13 cellular contexts compared by ENCODE assay signal in the genomic region with DNA sequence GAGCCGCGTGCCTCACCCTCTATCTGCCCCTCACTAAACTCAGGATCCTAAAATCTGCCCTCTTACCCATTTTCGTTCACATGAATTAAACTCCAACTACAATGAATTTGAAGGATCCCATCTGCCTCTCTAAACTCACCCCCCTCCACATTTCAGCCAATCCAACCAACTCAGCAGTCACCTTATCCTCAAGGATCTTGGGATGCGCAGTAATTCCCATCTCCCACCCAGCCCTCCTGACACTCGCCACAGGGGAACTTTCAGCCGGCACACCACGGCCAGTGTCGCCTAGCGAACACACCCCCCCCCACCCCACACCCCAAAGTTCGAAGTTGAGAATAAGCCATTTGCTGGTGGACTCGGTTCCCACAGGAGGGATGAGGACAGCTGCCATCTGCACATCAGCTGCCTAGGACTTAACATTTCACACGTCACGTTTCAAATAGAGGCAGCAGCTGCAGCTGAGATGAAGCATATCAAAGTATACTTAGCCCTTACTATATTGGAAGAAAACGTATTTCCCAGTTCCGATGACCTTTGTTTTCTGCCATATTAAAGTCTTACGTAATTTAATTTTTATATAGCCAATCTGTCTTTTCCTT. TPM values are rescaled to one million over a fixed set of nuclear protein-coding genes. Genes with fewer than 3 reads are reported as not detected.
DNase-seq lines count a peak whose midpoint lies in the region; ATAC-seq and TF ChIP-seq lines count a peak whose summit lies in the region.
"Had no signal": no experiment of that assay in that cellular context is flagged by ENCODE, and none has a peak within 500 bp of the region (broad histone marks: within the 10 kb centered on the region; RNA-seq: fewer than 3 reads in every experiment).

No MANE protein-coding gene starts in this region.

- H3K36me3 ChIP-seq in BLaER1 treated with 17β-estradiol and CSF1 and Interleukin-3, amounts not matched to agents 10 nM and 100 nM = peaks cover 11 to 36% (median 15%) of the 10 kb centered on the region in 11 experiments; a peak in 16 of 22 replicates
- H3K36me3 ChIP-seq in MM.1S (replicated peaks; ENCODE audit: insufficient read depth, low read length) = peaks cover 3% of the 10 kb centered on the region; the same call in 1 of the 2 replicates
- H3K36me3 ChIP-seq in naive thymus-derived CD4-positive, alpha-beta T cell (ENCODE audit: control insufficient read depth in 2 of 3, insufficient read depth in 3 of 3, low read length in 3 of 3) = no peaks in the 10 kb centered on the region
- peaks cover 25 to 40% of the 10 kb centered on the region in 2 experiments for H3K36me3 ChIP-seq in SK-N-SH (replicated peaks in 1 of 2; ENCODE audit: control insufficient read depth in 1 of 2, insufficient read depth in 2 of 2, low read length in 1 of 2)

- H3K4me1 ChIP-seq in BLaER1 treated with 17β-estradiol and CSF1 and Interleukin-3, amounts not matched to agents 10 nM and 100 nM = peaks cover 93 to 100% (median 100%) of the 10 kb centered on the region in 10 experiments
- H3K4me1 ChIP-seq in MM.1S (ENCODE audit: low read length) (peaks cover 50% of the 10 kb centered on the region), SK-N-SH (ENCODE audit: control insufficient read depth in 1 of 2, insufficient read depth in 2 of 2, low read depth in 1 of 2, low read length in 1 of 2) (peaks cover 22 to 46% of the 10 kb centered on the region in 2 experiments; a peak in 3 of 4 replicates)
- peaks cover 0 to 27% of the 10 kb centered on the region in 2 donors for H3K4me1 ChIP-seq in naive thymus-derived CD4-positive, alpha-beta T cell (ENCODE audit: control insufficient read depth in 2 of 2, insufficient read depth in 2 of 2, low read length in 2 of 2)

- no peak overlapping the region for H3K4me3 ChIP-seq in BLaER1 treated with 17β-estradiol and CSF1 and Interleukin-3, amounts not matched to agents 10 nM and 100 nM
- H3K4me3 ChIP-seq in MM.1S (ENCODE audit: low read length) (no peak overlapping the region), SK-N-SH (ENCODE audit: low read depth in 2 of 2, low read length in 1 of 2) (no peak overlapping the region)
- no peak overlapping the region for H3K4me3 ChIP-seq in naive thymus-derived CD4-positive, alpha-beta T cell (ENCODE audit: low read length)
- H3K4me3 ChIP-seq: tibial artery had no signal

- no peaks in the 10 kb centered on the region for H3K27me3 ChIP-seq in BLaER1 treated with 17β-estradiol and CSF1 and Interleukin-3, amounts not matched to agents 10 nM and 100 nM
- H3K27me3 ChIP-seq in MM.1S (replicated peaks; ENCODE audit: insufficient read depth, low read length) (no peaks in the 10 kb centered on the region), SK-N-SH (ENCODE audit: insufficient read depth) (no peaks in the 10 kb centered on the region)
- no peaks in the 10 kb centered on the region for H3K27me3 ChIP-seq in naive thymus-derived CD4-positive, alpha-beta T cell (ENCODE audit: control insufficient read depth in 2 of 2, insufficient read depth in 2 of 2, low read length in 2 of 2)
- H3K27me3 ChIP-seq: tibial artery had no signal

- POLR2A ChIA-PET in WTC11 (lab: Charles Lee) (no interaction called here), SK-N-SH (lab: Yijun Ruan, JAX) (no interaction called here)
- POLR2A ChIA-PET in naive thymus-derived CD4-positive, alpha-beta T cell (lab: Charles Lee) = interaction anchor here (0.5 to 1.3 kb wide), 4 partner anchors 9 to 1316 kb away, joined by 3 to 6 read pairs (median 3); partner anchors contain the start of gene SELPLG

- no peak for TF ChIP-seq CTCF in MM.1S (IDR thresholded peaks at IDR 0.05; ENCODE audit: low read length)
- TF ChIP-seq CTCF in WTC11 (IDR thresholded peaks at IDR 0.05) = no peak
- TF ChIP-seq CTCF in SK-N-SH (IDR thresholded peaks at IDR 0.05) = no peak

- H3K27ac ChIP-seq in BLaER1 treated with 17β-estradiol and CSF1 and Interleukin-3, amounts not matched to agents 10 nM and 100 nM = peak overlapping the region; percentile 49 to 73 (median 61); a peak in 20 of 22 replicates
- H3K27ac ChIP-seq in MM.1S (ENCODE audit: low read length) = peak overlapping the region; percentile 76; the same call in 1 of the 2 replicates
- no peak overlapping the region for H3K27ac ChIP-seq in naive thymus-derived CD4-positive, alpha-beta T cell (ENCODE audit: low read depth, low read length)
- H3K27ac ChIP-seq in SK-N-SH (ENCODE audit: low read depth in 2 of 2, low read length in 1 of 2) = peak overlapping the region in 1 of 2 experiments; percentile 24; a peak in 1 of 4 replicates
- H3K27ac ChIP-seq: tibial artery had no signal

- H3K9me3 Mint-ChIP-seq in WTC11 = no peaks in the 10 kb centered on the region
- no peaks in the 10 kb centered on the region for H3K9me3 Mint-ChIP-seq in naive thymus-derived CD4-positive, alpha-beta T cell
- no peaks in the 10 kb centered on the region for H3K9me3 Mint-ChIP-seq in stimulated activated effector memory CD8-positive, alpha-beta T cell treated with anti-CD3 and anti-CD28 coated beads, Interleukin-12 subunit alpha, Interleukin-12 subunit beta, amount 100 ng/mL, for 72 hours
- H3K9me3 Mint-ChIP-seq: activated CD4-positive, alpha-beta T cell treated with anti-CD3 and anti-CD28 coated beads, Interleukin-2, amount 10 ng/mL, durations not matched to agents 24 days and 14 days had no signal

- H2AFZ ChIP-seq in MM.1S (ENCODE audit: low read length) (no peak overlapping the region), SK-N-SH (ENCODE audit: low read depth) (no peak overlapping the region)

- peaks cover 21% of the 10 kb centered on the region for H3K36me3 Mint-ChIP-seq in WTC11
- peaks cover 0 to 13% (median 0%) of the 10 kb centered on the region in 5 donors for H3K36me3 Mint-ChIP-seq in naive thymus-derived CD4-positive, alpha-beta T cell
- H3K36me3 Mint-ChIP-seq in stimulated activated effector memory CD8-positive, alpha-beta T cell treated with anti-CD3 and anti-CD28 coated beads, Interleukin-12 subunit alpha, Interleukin-12 subunit beta, amount 100 ng/mL, for 72 hours = peaks cover 25% of the 10 kb centered on the region

- no peak for TF ChIP-seq EP300 in SK-N-SH (IDR thresholded peaks at IDR 0.05; ENCODE audit: borderline replicate concordance in 1 of 2, low read depth in 1 of 2, low read length in 1 of 2)

- CTCF ChIA-PET in WTC11 (lab: Charles Lee) (interaction anchor here (0.9 kb wide), 1 partner anchor 49 kb away, joined by 3 read pairs; no protein-coding TSS in a partner anchor), SK-N-SH (lab: Yijun Ruan, JAX) (interaction anchor here (1.1 to 1.6 kb wide), 3 partner anchors 10 to 161 kb away, joined by 3 to 6 read pairs (median 4); no protein-coding TSS in a partner anchor)
- CTCF ChIA-PET in naive thymus-derived CD4-positive, alpha-beta T cell (lab: Charles Lee) = interaction anchor here (0.6 kb wide), 1 partner anchor 1346 kb away, joined by 3 read pairs; no protein-coding TSS in a partner anchor

- ATAC-seq in WTC11 = no peak
- no peak for ATAC-seq in naive thymus-derived CD4-positive, alpha-beta T cell
- no peak for ATAC-seq in stimulated activated effector memory CD8-positive, alpha-beta T cell treated with anti-CD3 and anti-CD28 coated beads, Interleukin-12 subunit alpha, Interleukin-12 subunit beta, amount 100 ng/mL, for 72 hours

- no peaks in the 10 kb centered on the region for H3K27me3 Mint-ChIP-seq in WTC11 (ENCODE audit: low read depth)
- no peaks in the 10 kb centered on the region for H3K27me3 Mint-ChIP-seq in naive thymus-derived CD4-positive, alpha-beta T cell
- H3K27me3 Mint-ChIP-seq: activated CD4-positive, alpha-beta T cell treated with anti-CD3 and anti-CD28 coated beads, Interleukin-2, amount 10 ng/mL, durations not matched to agents 24 days and 14 days had no signal

- peaks cover 35% of the 10 kb centered on the region for H3K4me1 Mint-ChIP-seq in WTC11
- H3K4me1 Mint-ChIP-seq in naive thymus-derived CD4-positive, alpha-beta T cell = peaks cover 28 to 56% (median 41%) of the 10 kb centered on the region in 7 donors
- H3K4me1 Mint-ChIP-seq in stimulated activated effector memory CD8-positive, alpha-beta T cell treated with anti-CD3 and anti-CD28 coated beads, Interleukin-12 subunit alpha, Interleukin-12 subunit beta, amount 100 ng/mL, for 72 hours = peaks cover 25% of the 10 kb centered on the region

- intact Hi-C loops in naive thymus-derived CD4-positive, alpha-beta T cell (cut with micrococcal nuclease) = no loop called here

- no peak overlapping the region for H3K4me3 Mint-ChIP-seq in WTC11
- no peak overlapping the region for H3K4me3 Mint-ChIP-seq in naive thymus-derived CD4-positive, alpha-beta T cell
- H3K4me3 Mint-ChIP-seq in stimulated activated effector memory CD8-positive, alpha-beta T cell treated with anti-CD3 and anti-CD28 coated beads, Interleukin-12 subunit alpha, Interleukin-12 subunit beta, amount 100 ng/mL, for 72 hours = no peak overlapping the region
- H3K4me3 Mint-ChIP-seq: activated CD4-positive, alpha-beta T cell treated with anti-CD3 and anti-CD28 coated beads, Interleukin-2, amount 10 ng/mL, durations not matched to agents 24 days and 14 days had no signal

- WGBS in SK-N-SH (ENCODE audit: low lambda C conversion rate) = 97% methylated on average over 16 of the region's 16 CpGs

- no peaks in the 10 kb centered on the region for H3K9me3 ChIP-seq in BLaER1 treated with 17β-estradiol and CSF1 and Interleukin-3, amounts not matched to agents 10 nM and 100 nM (replicated peaks in 1 of 11)
- H3K9me3 ChIP-seq in MM.1S (replicated peaks; ENCODE audit: insufficient read depth, low read length) (no peaks in the 10 kb centered on the region), SK-N-SH (no peaks in the 10 kb centered on the region)
- no peaks in the 10 kb centered on the region for H3K9me3 ChIP-seq in naive thymus-derived CD4-positive, alpha-beta T cell (ENCODE audit: control insufficient read depth in 2 of 3, low read length in 3 of 3)
- H3K9me3 ChIP-seq: tibial artery had no signal

- H4K20me1 ChIP-seq in BLaER1 treated with 17β-estradiol and CSF1 and Interleukin-3, amounts not matched to agents 10 nM and 100 nM = 0 out of 22 replicates have a peak, but pooled peaks cover 0 to 11% (median 0%) of the 10 kb centered on the region in 11 experiments
- H4K20me1 ChIP-seq in MM.1S (ENCODE audit: insufficient read depth, low read length) (no peaks in the 10 kb centered on the region), SK-N-SH (ENCODE audit: insufficient read depth) (no peaks in the 10 kb centered on the region)

- H3K9ac ChIP-seq in BLaER1 treated with 17β-estradiol and CSF1 and Interleukin-3, amounts not matched to agents 10 nM and 100 nM = peak overlapping the region; percentile 2 to 63 (median 40); a peak in 18 of 22 replicates
- no peak overlapping the region for H3K9ac ChIP-seq in MM.1S (ENCODE audit: low read length)
- no peak overlapping the region for H3K9ac ChIP-seq in SK-N-SH

- H3K79me2 ChIP-seq in MM.1S (ENCODE audit: low read length) = peaks cover 68% of the 10 kb centered on the region
- H3K79me2 ChIP-seq in SK-N-SH (ENCODE audit: insufficient read depth) = peaks cover 24% of the 10 kb centered on the region; the same call in 1 of the 2 replicates

- H3K27ac Mint-ChIP-seq in WTC11 = peak overlapping the region; percentile 36; the same call in 1 of the 2 replicates
- peak overlapping the region in 5 of 9 donors; percentile 19 to 56 (median 32) for H3K27ac Mint-ChIP-seq in naive thymus-derived CD4-positive, alpha-beta T cell
- H3K27ac Mint-ChIP-seq in stimulated activated effector memory CD8-positive, alpha-beta T cell treated with anti-CD3 and anti-CD28 coated beads, Interleukin-12 subunit alpha, Interleukin-12 subunit beta, amount 100 ng/mL, for 72 hours = no peak overlapping the region
- H3K27ac Mint-ChIP-seq: activated CD4-positive, alpha-beta T cell treated with anti-CD3 and anti-CD28 coated beads, Interleukin-2, amount 10 ng/mL, durations not matched to agents 24 days and 14 days had no signal

- DNase-seq in MM.1S (no peak), WTC11 (ENCODE audit: low spot score) (no peak), SK-N-SH (no peak), dedifferentiated amniotic fluid mesenchymal stem cell (ENCODE audit: extremely low spot score) (no peak), HK-2 (ENCODE audit: unreplicated experiment) (no peak)
- no peak for DNase-seq in naive thymus-derived CD4-positive, alpha-beta T cell
- no peak for DNase-seq in stimulated activated effector memory CD8-positive, alpha-beta T cell treated with anti-CD3 and anti-CD28 coated beads, Interleukin-12 subunit alpha, Interleukin-12 subunit beta, amount 100 ng/mL, for 72 hours (ENCODE audit: low spot score in 2 of 2)
- DNase-seq: activated CD4-positive, alpha-beta T cell treated with anti-CD3 and anti-CD28 coated beads, Interleukin-2, amount 10 ng/mL, durations not matched to agents 24 days and 14 days; activated naive CD4-positive, alpha-beta T cell; NCI-H2081; stimulated activated CD4-positive, alpha-beta T cell treated with anti-CD3 and anti-CD28 coated beads, Interleukin-4, amount 100 ng/mL, for 24 hours; tibial artery had no signal

- TF ChIP-seq RAD21 in SK-N-SH (IDR thresholded peaks at IDR 0.05; ENCODE audit: low read length) = no peak

- H3K4me2 ChIP-seq in BLaER1 treated with 17β-estradiol and CSF1 and Interleukin-3, amounts not matched to agents 10 nM and 100 nM = peak overlapping the region; percentile 77 to 97 (median 93)
- H3K4me2 ChIP-seq in MM.1S (ENCODE audit: low read depth, low read length) (no peak overlapping the region), SK-N-SH (no peak overlapping the region)

- peaks cover 45% of the 10 kb centered on the region for H3F3A ChIP-seq in MM.1S (ENCODE audit: insufficient read depth, low read length)
- H3F3A ChIP-seq in SK-N-SH (replicated peaks; ENCODE audit: insufficient read depth) = peaks cover 61% of the 10 kb centered on the region

- H3K9me2 ChIP-seq in MM.1S (replicated peaks; ENCODE audit: insufficient read depth, low read length) = no peaks in the 10 kb centered on the region
- no peaks in the 10 kb centered on the region for H3K9me2 ChIP-seq in SK-N-SH

RNA-seq across cellular contexts. Expression of gene SELPLG, which starts 8.7 kb away (rescaled TPM):
- 0.18 to 0.46 TPM (median 0.21 TPM) in 3 replicates for total RNA-seq in WTC11 (2021)
- 100 to 1,000 TPM in 4 of 5 experiments, 10 to 100 TPM in 1; 54.3 to 217 (median 154) TPM for total RNA-seq in naive thymus-derived CD4-positive, alpha-beta T cell
- polyA plus RNA-seq in naive thymus-derived CD4-positive, alpha-beta T cell = 100 to 1,000 TPM; 530 to 831 TPM
- 2.8 and 3.2 TPM in 2 replicates for polyA plus RNA-seq in SK-N-SH (2012; rRNA removed)
- polyA plus RNA-seq in SK-N-SH (2012; cell fraction: cytosol; rRNA removed) = 1.3 and 2.1 TPM in 2 replicates
- 5.8 and 6.0 TPM in 2 replicates for polyA plus RNA-seq in SK-N-SH (2012; cell fraction: nucleus; rRNA removed)

RNA-seq across cellular contexts. Expression of gene TMEM119, which starts 44.5 kb away (rescaled TPM):
- total RNA-seq in WTC11 (2021) = 0.16 to 0.25 TPM (median 0.20 TPM) in 3 replicates
- 1 to 10 TPM in 2 of 5 experiments, under 1 TPM in 2, not detected in 1; 0.27 to 1.6 (median 0.81) TPM for total RNA-seq in naive thymus-derived CD4-positive, alpha-beta T cell
- polyA plus RNA-seq in naive thymus-derived CD4-positive, alpha-beta T cell = under 1 TPM; 0.13 to 0.59 TPM
- 25.7 and 28.2 TPM in 2 replicates for polyA plus RNA-seq in SK-N-SH (2012; rRNA removed)
- 19.1 and 26.9 TPM in 2 replicates for polyA plus RNA-seq in SK-N-SH (2012; cell fraction: cytosol; rRNA removed)
- 9.4 and 11.8 TPM in 2 replicates for polyA plus RNA-seq in SK-N-SH (2012; cell fraction: nucleus; rRNA removed)

Comparison
In these comparisons a context has a peak if more than half of its experiments do, and no peak if none do; other contexts are left out.
1. H3K4me2 ChIP-seq: peak in BLaER1 treated with 17β-estradiol and CSF1 and Interleukin-3, amounts not matched to agents 10 nM and 100 nM (11 of 11); none in MM.1S (single experiment) and SK-N-SH (single experiment).
2. H3K9ac ChIP-seq: peak in BLaER1 treated with 17β-estradiol and CSF1 and Interleukin-3, amounts not matched to agents 10 nM and 100 nM (11 of 11); none in MM.1S (single experiment) and SK-N-SH (single experiment).
3. RNA of gene SELPLG, which starts 8.7 kb away (total RNA-seq): 54.3 to 217 TPM in naive thymus-derived CD4-positive, alpha-beta T cell; 0.18 to 0.46 TPM in WTC11; every median in the first group is over 10 times any median in the second.